ENCODE assay signal across 10 cellular contexts in the genomic region with DNA sequence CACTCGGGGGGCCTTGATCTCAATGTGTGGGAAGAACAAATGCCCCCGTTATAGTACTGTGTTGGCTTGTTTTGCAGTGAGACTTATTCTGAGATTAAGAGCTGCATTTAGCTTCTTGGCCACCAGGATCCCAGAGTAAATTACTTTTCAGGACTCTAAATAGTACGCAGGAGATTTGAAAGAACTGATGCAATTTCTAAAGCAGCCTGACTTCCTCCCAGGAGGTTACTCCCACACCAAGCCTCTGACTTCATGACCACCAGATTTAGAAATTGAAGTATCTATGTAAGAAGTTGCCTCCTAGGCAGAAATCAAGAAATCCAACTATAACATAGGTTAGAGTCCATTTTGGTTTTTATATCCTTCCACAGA.
DNase-seq lines count a peak whose midpoint lies in the region; ATAC-seq and TF ChIP-seq lines count a peak whose summit lies in the region.
"Had no signal": no experiment of that assay in that cellular context is flagged by ENCODE, and none has a peak within 500 bp of the region (broad histone marks: within the 10 kb centered on the region; RNA-seq: fewer than 3 reads in every experiment).

No MANE protein-coding gene starts in this region.

- H3K4me3 ChIP-seq in adipocyte (ENCODE audit: low read length), result peak overlapping the region; percentile 42
- no peak overlapping the region for H3K4me3 ChIP-seq in lower lobe of right lung

- intact Hi-C loops in lower lobe of right lung (cut with DNase I), result no loop called here

- peak; percentile 42 for DNase-seq in AG20443 (ENCODE audit: low spot score)
- DNase-seq in adipocyte (ENCODE audit: low read depth), result peak; percentile 65
- DNase-seq in lower lobe of right lung, result no peak
- no peak for DNase-seq in germinal center (ENCODE audit: low spot score)
- DNase-seq in nucleus accumbens (lab: John Stamatoyannopoulos, UW), result no peak
- no peak for DNase-seq in NCI-H526 (lab: John Stamatoyannopoulos, UW)
- DNase-seq: C1 segment of cervical spinal cord; stimulated activated naive CD4-positive, alpha-beta T cell treated with Interleukin-2 at 50 U/mL for 16 hours had no signal

- peak overlapping the region; percentile 55 for H3K9ac ChIP-seq in adipocyte (ENCODE audit: low read length)

- ATAC-seq in HG03095 (IDR thresholded peaks at IDR 0.05; ENCODE audit: unreplicated experiment), result peak; percentile 30
- ATAC-seq in lower lobe of right lung, result peak; percentile 59 to 61
- ATAC-seq in HG03571 (IDR thresholded peaks at IDR 0.05; ENCODE audit: unreplicated experiment), result no peak

- H3K27me3 ChIP-seq in adipocyte (replicated peaks; ENCODE audit: control insufficient read depth, insufficient read depth, low read length) (no peaks in the 10 kb centered on the region), lower lobe of right lung (ENCODE audit: low read depth) (no peaks in the 10 kb centered on the region)

- no peak for TF ChIP-seq CTCF in lower lobe of right lung (IDR thresholded peaks at IDR 0.05)

- H3K4me1 ChIP-seq in adipocyte (ENCODE audit: control insufficient read depth, insufficient read depth, low read length), result peaks cover 25% of the 10 kb centered on the region
- H3K4me1 ChIP-seq in lower lobe of right lung, result no peaks in the 10 kb centered on the region

- no peak overlapping the region for H3K27ac ChIP-seq in lower lobe of right lung

- H3K9me3 ChIP-seq in adipocyte (ENCODE audit: control insufficient read depth, low read length) (no peaks in the 10 kb centered on the region), lower lobe of right lung (no peaks in the 10 kb centered on the region)

- peaks cover 65% of the 10 kb centered on the region for H3K36me3 ChIP-seq in adipocyte (ENCODE audit: control insufficient read depth, insufficient read depth, low read length, severe bottlenecking)
- peaks cover 22% of the 10 kb centered on the region for H3K36me3 ChIP-seq in lower lobe of right lung

Comparison
In these comparisons a context has a peak if more than half of its experiments do, and no peak if none do; other contexts are left out.
1. DNase-seq: peak in AG20443 (single experiment) and adipocyte (single experiment); none in lower lobe of right lung (single experiment), germinal center (single experiment), nucleus accumbens (0 of 56) and NCI-H526 (0 of 2).